1 cellular context compared by ENCODE assay signal in the genomic region with DNA sequence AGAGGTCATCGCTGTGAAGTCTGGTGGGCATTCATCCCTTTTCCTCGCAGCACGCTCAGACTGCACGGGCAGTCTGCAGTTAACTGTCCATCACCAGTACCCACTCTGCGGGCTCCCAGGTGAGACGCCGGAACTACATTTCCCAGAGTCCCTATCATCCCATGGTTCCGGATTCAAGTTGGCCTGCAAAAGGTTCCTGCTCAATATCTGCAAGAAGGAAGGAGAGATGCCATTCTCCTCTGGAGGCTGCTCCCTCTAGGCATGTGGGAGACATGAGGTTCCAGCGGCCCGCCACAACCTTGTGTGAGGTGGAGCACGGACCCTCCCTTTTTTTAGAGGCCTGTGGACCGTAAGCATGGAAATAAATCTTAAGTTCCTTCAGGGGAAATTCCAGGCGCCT.
TF ChIP-seq lines count a peak whose summit lies in the region.

No MANE protein-coding gene starts in this region.

TF ChIP-seq in K562, 482 proteins besides CTCF, POLR2A, EP300 and RAD21:
- TF ChIP-seq HCFC1 (IDR thresholded peaks at IDR 0.05; ENCODE audit: low read depth, low read length) (peak; percentile 50), ZNF143 (CRISPR knock-in tag; IDR thresholded peaks at IDR 0.05) (peak; percentile 16; the same call in 1 of the 2 replicates), TAL1 (IDR thresholded peaks at IDR 0.05) (no peak), ELF1 (tag; IDR thresholded peaks at IDR 0.05) (peak; percentile 21; the same call in 1 of the 2 replicates)
TF ChIP-seq in K562: peak in this region for 3.
